Comparison of ENCODE assay signal across 1 cellular context in the genomic region with DNA sequence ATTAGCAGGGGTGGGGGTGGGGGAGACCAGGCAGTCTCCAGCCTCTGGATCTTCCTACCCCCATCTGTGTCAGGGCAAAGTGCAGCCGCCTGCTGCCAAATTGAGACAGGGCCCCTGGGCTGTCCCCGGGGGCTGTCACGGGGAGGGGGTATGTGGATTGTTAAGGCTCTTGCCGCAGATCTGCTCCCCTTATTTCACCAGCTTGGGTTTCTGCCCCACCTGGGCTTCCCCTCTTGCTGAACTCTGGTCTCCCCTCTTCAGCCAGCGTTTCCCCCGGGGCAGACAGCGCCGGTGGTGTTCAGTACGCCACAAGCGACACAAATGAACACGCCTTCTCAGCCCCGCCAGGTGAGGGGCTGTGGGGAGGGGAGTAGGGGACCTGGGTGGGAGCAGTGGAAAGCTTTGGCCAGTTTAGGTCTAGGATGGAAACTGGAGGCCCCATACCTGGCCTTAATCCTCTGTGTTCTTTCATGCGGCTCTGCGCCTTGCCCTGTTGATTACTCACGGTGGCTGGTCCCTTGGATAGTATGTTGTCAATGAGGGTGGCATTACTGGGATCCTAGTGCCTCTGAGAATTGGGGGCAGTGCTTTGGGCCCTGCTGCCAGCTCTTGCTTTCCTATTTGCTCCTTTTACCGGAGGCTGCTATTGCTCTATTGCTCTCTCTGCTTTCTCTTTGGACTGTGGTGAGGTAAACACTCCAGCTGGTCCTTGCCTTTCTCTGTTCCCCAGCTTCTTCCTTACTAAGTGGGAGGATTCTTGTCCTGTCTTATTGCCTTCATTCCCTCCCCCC.
TF ChIP-seq lines count a peak whose summit lies in the region.

No MANE protein-coding gene starts in this region.

TF ChIP-seq in H1, 55 proteins besides CTCF, POLR2A, EP300 and RAD21:
- TF ChIP-seq SRF (IDR thresholded peaks at IDR 0.05; ENCODE audit: low read depth, low read length), result no peak
